1 cellular context compared by ENCODE assay signal in the genomic region with DNA sequence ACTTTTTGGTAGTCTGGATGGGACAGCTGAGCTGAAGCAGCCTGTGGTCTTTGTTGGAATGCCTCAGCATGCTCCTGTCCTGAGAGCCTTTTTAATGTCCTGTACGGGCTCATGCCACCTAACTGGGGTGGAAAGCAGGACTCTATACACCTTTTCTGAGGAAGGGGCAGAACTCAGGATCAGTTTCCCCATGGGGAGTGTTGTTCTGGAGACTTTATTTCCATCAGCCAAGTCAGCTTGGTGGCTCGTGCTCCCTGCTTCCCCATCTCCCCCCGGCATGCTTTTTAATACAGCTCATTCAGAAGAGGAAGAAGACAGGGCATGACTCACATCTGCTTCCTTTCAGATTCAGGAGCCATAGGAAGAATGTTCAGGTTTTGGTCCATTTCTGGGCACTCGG.
TF ChIP-seq lines count a peak whose summit lies in the region.

No MANE protein-coding gene starts in this region.

TF ChIP-seq in HEK293, 187 proteins besides CTCF, POLR2A, EP300 and RAD21 (continued from another document):
- TF ChIP-seq, protein P1, sequence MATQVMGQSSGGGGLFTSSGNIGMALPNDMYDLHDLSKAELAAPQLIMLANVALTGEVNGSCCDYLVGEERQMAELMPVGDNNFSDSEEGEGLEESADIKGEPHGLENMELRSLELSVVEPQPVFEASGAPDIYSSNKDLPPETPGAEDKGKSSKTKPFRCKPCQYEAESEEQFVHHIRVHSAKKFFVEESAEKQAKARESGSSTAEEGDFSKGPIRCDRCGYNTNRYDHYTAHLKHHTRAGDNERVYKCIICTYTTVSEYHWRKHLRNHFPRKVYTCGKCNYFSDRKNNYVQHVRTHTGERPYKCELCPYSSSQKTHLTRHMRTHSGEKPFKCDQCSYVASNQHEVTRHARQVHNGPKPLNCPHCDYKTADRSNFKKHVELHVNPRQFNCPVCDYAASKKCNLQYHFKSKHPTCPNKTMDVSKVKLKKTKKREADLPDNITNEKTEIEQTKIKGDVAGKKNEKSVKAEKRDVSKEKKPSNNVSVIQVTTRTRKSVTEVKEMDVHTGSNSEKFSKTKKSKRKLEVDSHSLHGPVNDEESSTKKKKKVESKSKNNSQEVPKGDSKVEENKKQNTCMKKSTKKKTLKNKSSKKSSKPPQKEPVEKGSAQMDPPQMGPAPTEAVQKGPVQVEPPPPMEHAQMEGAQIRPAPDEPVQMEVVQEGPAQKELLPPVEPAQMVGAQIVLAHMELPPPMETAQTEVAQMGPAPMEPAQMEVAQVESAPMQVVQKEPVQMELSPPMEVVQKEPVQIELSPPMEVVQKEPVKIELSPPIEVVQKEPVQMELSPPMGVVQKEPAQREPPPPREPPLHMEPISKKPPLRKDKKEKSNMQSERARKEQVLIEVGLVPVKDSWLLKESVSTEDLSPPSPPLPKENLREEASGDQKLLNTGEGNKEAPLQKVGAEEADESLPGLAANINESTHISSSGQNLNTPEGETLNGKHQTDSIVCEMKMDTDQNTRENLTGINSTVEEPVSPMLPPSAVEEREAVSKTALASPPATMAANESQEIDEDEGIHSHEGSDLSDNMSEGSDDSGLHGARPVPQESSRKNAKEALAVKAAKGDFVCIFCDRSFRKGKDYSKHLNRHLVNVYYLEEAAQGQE (tag by site-specific recombination; IDR thresholded peaks at IDR 0.05) = no peak
